Comparison of ENCODE assay signal across 21 cellular contexts in genomic region chr13:74907788-74908187, GRCh38.
"Had no signal": no experiment of that assay in that cellular context is flagged by ENCODE, and none has a peak within 500 bp of the region (broad histone marks: within the 10 kb centered on the region; RNA-seq: fewer than 3 reads in every experiment).

No MANE protein-coding gene starts in this region.

- ATAC-seq: activated CD4-positive, alpha-beta T cell treated with anti-CD3 and anti-CD28 coated beads for 36 hours; activated T-cell treated with anti-CD3 and anti-CD28 coated beads, Interleukin-2, amount 50 U/mL, for 4 hours; left ventricle myocardium superior; natural killer cell; stimulated activated memory B cell treated with anti-CD40 and anti-IgM and Interleukin-4, amounts not matched to agents 10 μg/mL and 1 μg/mL and 100 μg/mL, for 72 hours had no signal

- H3K4me3 ChIP-seq: colonic mucosa, sigmoid colon, smooth muscle cell, transverse colon had no signal

- DNase-seq: activated B cell treated with CpG ODN at 0.5 μM for 24 hours; activated CD4-positive, alpha-beta T cell treated with anti-CD3 and anti-CD28 coated beads for 36 hours; activated CD4-positive, alpha-beta T cell treated with anti-CD3 and anti-CD28 coated beads, Interleukin-2, amount 50 U/mL, for 48 hours; activated CD8-positive, alpha-beta memory T cell treated with anti-CD3 and anti-CD28 coated beads, Interleukin-2, amount 50 U/mL, for 48 hours; activated naive CD4-positive, alpha-beta T cell; activated naive CD8-positive, alpha-beta T cell treated with anti-CD3 and anti-CD28 coated beads for 36 hours; activated T-cell treated with anti-CD3 and anti-CD28 coated beads, Interleukin-2, amount 50 U/mL, for 4 hours; colonic mucosa; endodermal cell; foreskin fibroblast; hippocampal formation; left ventricle myocardium superior; midbrain; natural killer cell; occipital lobe; sigmoid colon; stimulated activated CD4-positive, alpha-beta T cell treated with anti-CD3 and anti-CD28 coated beads, Interleukin-15, amount 100 ng/mL, for 24 hours; T1000; transverse colon had no signal
